In genomic region chr1:16498573-16499359, GRCh38 we compare ENCODE assay signal across 8 cellular contexts. TPM values are rescaled to one million over a fixed set of nuclear protein-coding genes. Genes with fewer than 3 reads are reported as not detected.
A peak's percentile ranks its signal among the peaks of the same experiment; 100 is the strongest.
DNase-seq lines count a peak whose midpoint lies in the region; ATAC-seq and FAIRE-seq lines count a peak whose summit lies in the region.

No MANE protein-coding gene starts in this region.

- no peaks in the 10 kb centered on the region for H3K27me3 Mint-ChIP-seq in effector memory CD8-positive, alpha-beta T cell

- peak overlapping the region; percentile 46 to 64 for H3K27ac Mint-ChIP-seq in effector memory CD8-positive, alpha-beta T cell

- peak; percentile 81 for ATAC-seq in GM21360 (IDR thresholded peaks at IDR 0.05; ENCODE audit: unreplicated experiment)
- peak; percentile 90 for ATAC-seq in effector memory CD8-positive, alpha-beta T cell (replicated peaks)

- H3K4me1 Mint-ChIP-seq in effector memory CD8-positive, alpha-beta T cell (ENCODE audit: low read depth in 2 of 2): peaks cover 18 to 20% of the 10 kb centered on the region in 2 donors

- no peaks in the 10 kb centered on the region for H3K9me3 ChIP-seq in mesodermal cell (ENCODE audit: control insufficient read depth, low read length)

- H3K27ac ChIP-seq in mesodermal cell (ENCODE audit: low read depth, low read length, severe bottlenecking): peak overlapping the region; percentile 74

- DNase-seq in CMK (ENCODE audit: low read depth) (peak; percentile 90), HTR-8/SVneo (ENCODE audit: insufficient read length, low spot score) (peak; percentile 78), NOMO-1 (lab: John Stamatoyannopoulos, UW; ENCODE audit: unreplicated experiment in 2 of 2) (peak; percentile 64 to 68)
- DNase-seq in activated CD8-positive, alpha-beta memory T cell treated with anti-CD3 and anti-CD28 coated beads for 48 hours (ENCODE audit: low read depth in 2 of 3, low spot score in 2 of 3): peak; percentile 65 to 70 (median 69)
- DNase-seq in effector memory CD8-positive, alpha-beta T cell: peak; percentile 77 to 84 (median 79)
- DNase-seq in stimulated activated CD8-positive, alpha-beta memory T cell treated with anti-CD3 and anti-CD28 coated beads, Interleukin-15, amount 100 ng/mL, for 1 hour (ENCODE audit: low read depth): peak; percentile 63

- no peak for FAIRE-seq in HTR-8/SVneo (lab: Jason Lieb, UNC)

- peaks cover 6% of the 10 kb centered on the region for H3K36me3 Mint-ChIP-seq in effector memory CD8-positive, alpha-beta T cell (ENCODE audit: insufficient read depth)

- no peaks in the 10 kb centered on the region for H3K36me3 ChIP-seq in mesodermal cell (ENCODE audit: control insufficient read depth, insufficient read depth, low read length)

- peak overlapping the region; percentile 91 to 93 for H3K4me3 Mint-ChIP-seq in effector memory CD8-positive, alpha-beta T cell

- no peaks in the 10 kb centered on the region for H3K4me1 ChIP-seq in mesodermal cell (ENCODE audit: control insufficient read depth, insufficient read depth, low read length, poor library complexity, severe bottlenecking)

- H3K4me3 ChIP-seq in mesodermal cell (ENCODE audit: extremely low read depth, insufficient read depth, low read length, poor library complexity, severe bottlenecking): peak overlapping the region; percentile 57

- H3K9me3 Mint-ChIP-seq in effector memory CD8-positive, alpha-beta T cell: no peaks in the 10 kb centered on the region

- WGBS in mesodermal cell (ENCODE audit: insufficient coverage in 2 of 2), 2 experiments: 1 to 3% methylated on average over 52 to 60 of the region's 98 CpGs

RNA-seq across cellular contexts. Expression of gene RNU1-1, which starts 15.3 kb away (rescaled TPM):
- polyA plus RNA-seq in mesodermal cell (2013, experiment 1 of 2): 6,211 TPM
- polyA plus RNA-seq in mesodermal cell (2013, experiment 2 of 2): 13,330 TPM

RNA-seq across cellular contexts. Expression of gene NECAP2, which starts 58.2 kb away (rescaled TPM):
- polyA plus RNA-seq in mesodermal cell (2013, experiment 1 of 2): 75.3 TPM
- polyA plus RNA-seq in mesodermal cell (2013, experiment 2 of 2): 61.4 TPM

Comparison
In these comparisons a context has a peak if more than half of its experiments do, and no peak if none do; other contexts are left out.
1. Peak in every context shown above with its lines: DNase-seq, ATAC-seq, H3K4me3 ChIP-seq and H3K27ac ChIP-seq.